ENCODE assay signal across 13 cellular contexts in the genomic region with DNA sequence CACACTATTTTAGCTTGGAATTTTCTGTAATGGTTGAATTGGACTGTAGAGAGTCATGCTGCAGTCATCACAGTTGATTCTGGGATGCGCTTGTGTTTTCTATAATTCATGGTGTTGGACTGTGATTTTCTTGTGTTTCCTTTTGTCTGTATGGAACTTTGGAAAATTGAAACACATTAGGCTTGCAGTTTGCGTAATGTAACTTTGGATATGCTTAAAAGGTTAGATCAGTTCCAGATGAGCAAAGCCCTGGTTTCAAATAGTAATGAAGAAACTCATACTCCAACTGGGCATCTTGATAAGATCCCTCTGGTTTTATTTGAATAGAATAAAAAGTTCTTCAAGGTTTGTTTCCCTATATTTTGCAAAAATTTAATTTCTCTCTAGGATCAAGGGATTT.
DNase-seq lines count a peak whose midpoint lies in the region; ATAC-seq and TF ChIP-seq lines count a peak whose summit lies in the region.
"Had no signal": no experiment of that assay in that cellular context is flagged by ENCODE, and none has a peak within 500 bp of the region (broad histone marks: within the 10 kb centered on the region; RNA-seq: fewer than 3 reads in every experiment).

No MANE protein-coding gene starts in this region.

- no peaks in the 10 kb centered on the region for H3K9me3 Mint-ChIP-seq in chondrocyte (ENCODE audit: low read depth)
- H3K9me3 Mint-ChIP-seq in activated naive CD4-positive, alpha-beta T cell treated with anti-CD3 and anti-CD28 coated beads, Interleukin-2, amount 50 U/mL, for 72 hours, result no peaks in the 10 kb centered on the region
- H3K9me3 Mint-ChIP-seq: CD4-positive, CD25-positive, alpha-beta regulatory T cell; GM23338 had no signal

- peak overlapping the region in 30 of 59 donors; percentile 2 to 69 (median 42) for H3K27ac ChIP-seq in dorsolateral prefrontal cortex
- H3K27ac ChIP-seq: BLaER1 treated with 17β-estradiol and CSF1 and Interleukin-3, amounts not matched to agents 10 nM and 100 nM had no signal

- intact Hi-C loops in dorsolateral prefrontal cortex (cut with DNase I), result no loop called here

- no peaks in the 10 kb centered on the region for H3K27me3 Mint-ChIP-seq in chondrocyte (ENCODE audit: low read depth)

- ATAC-seq in activated naive CD4-positive, alpha-beta T cell treated with anti-CD3 and anti-CD28 coated beads, Interleukin-2, amount 50 U/mL, for 72 hours, result no peak
- no peak for ATAC-seq in HG02973 (IDR thresholded peaks at IDR 0.05; ENCODE audit: unreplicated experiment)
- ATAC-seq: GM23338 had no signal

- no peaks in the 10 kb centered on the region for H3K27me3 ChIP-seq in dorsolateral prefrontal cortex
- H3K27me3 ChIP-seq: BLaER1 treated with 17β-estradiol and CSF1 and Interleukin-3, amounts not matched to agents 10 nM and 100 nM had no signal

- no peaks in the 10 kb centered on the region for H3K4me1 Mint-ChIP-seq in chondrocyte (ENCODE audit: low read depth)
- H3K4me1 Mint-ChIP-seq: CD4-positive, CD25-positive, alpha-beta regulatory T cell had no signal

- TF ChIP-seq CTCF in dorsolateral prefrontal cortex (IDR thresholded peaks at IDR 0.05 in 54 of 56, conservative IDR thresholded peaks at IDR 0.05 in 2 of 56; ENCODE audit: low read depth in 1 of 56, partially characterized antibody in 56 of 56) (no peak), fibroblast of the aortic adventitia (IDR thresholded peaks at IDR 0.05; ENCODE audit: insufficient read depth, low read length) (no peak), chondrocyte (IDR thresholded peaks at IDR 0.05) (no peak)

- H3K4me3 ChIP-seq in dorsolateral prefrontal cortex (no peak overlapping the region), fibroblast of the aortic adventitia (ENCODE audit: low read depth, low read length) (no peak overlapping the region)
- H3K4me3 ChIP-seq: BLaER1 treated with 17β-estradiol and CSF1 and Interleukin-3, amounts not matched to agents 10 nM and 100 nM; GM23338 had no signal

- no peak overlapping the region for H3K27ac Mint-ChIP-seq in chondrocyte (ENCODE audit: unreplicated experiment)
- no peak overlapping the region for H3K27ac Mint-ChIP-seq in activated naive CD4-positive, alpha-beta T cell treated with anti-CD3 and anti-CD28 coated beads, Interleukin-2, amount 50 U/mL, for 72 hours
- H3K27ac Mint-ChIP-seq: CD4-positive, CD25-positive, alpha-beta regulatory T cell; GM23338 had no signal

- no peaks in the 10 kb centered on the region for H3K36me3 Mint-ChIP-seq in chondrocyte (ENCODE audit: low read depth)
- no peaks in the 10 kb centered on the region for H3K36me3 Mint-ChIP-seq in activated naive CD4-positive, alpha-beta T cell treated with anti-CD3 and anti-CD28 coated beads, Interleukin-2, amount 50 U/mL, for 72 hours
- H3K36me3 Mint-ChIP-seq: CD4-positive, CD25-positive, alpha-beta regulatory T cell had no signal

- DNase-seq in GM03348 (ENCODE audit: low spot score), result peak; percentile 40
- no peak for DNase-seq in dorsolateral prefrontal cortex
- peak; percentile 29 for DNase-seq in fibroblast of the aortic adventitia (ENCODE audit: low read depth)
- no peak for DNase-seq in stimulated activated CD4-positive, alpha-beta T cell treated with anti-CD3 and anti-CD28 coated beads, Interleukin-2, amount 100 ng/mL, for 24 hours
- no peak for DNase-seq in chondrocyte (ENCODE audit: low spot score)
- DNase-seq in activated naive CD4-positive, alpha-beta T cell treated with anti-CD3 and anti-CD28 coated beads, Interleukin-2, amount 50 U/mL, for 72 hours (ENCODE audit: low spot score in 2 of 2), result no peak
- DNase-seq: CD4-positive, CD25-positive, alpha-beta regulatory T cell; DMS53; GF-D8; H7 had no signal

- no peak overlapping the region for H3K4me3 Mint-ChIP-seq in chondrocyte (ENCODE audit: unreplicated experiment)
- H3K4me3 Mint-ChIP-seq: CD4-positive, CD25-positive, alpha-beta regulatory T cell; GM23338 had no signal

Comparison
In these comparisons a context has a peak if more than half of its experiments do, and no peak if none do; other contexts are left out.
1. DNase-seq: peak in GM03348 (single experiment) and fibroblast of the aortic adventitia (single experiment); none in dorsolateral prefrontal cortex (0 of 10), stimulated activated CD4-positive, alpha-beta T cell treated with anti-CD3 and anti-CD28 coated beads, Interleukin-2, amount 100 ng/mL, for 24 hours (0 of 2), chondrocyte (single experiment) and activated naive CD4-positive, alpha-beta T cell treated with anti-CD3 and anti-CD28 coated beads, Interleukin-2, amount 50 U/mL, for 72 hours (0 of 2).